ENCODE assay signal across 8 cellular contexts in genomic region chr19:38769635-38770211, GRCh38. TPM values are rescaled to one million over a fixed set of nuclear protein-coding genes. Genes with fewer than 3 reads are reported as not detected.
DNase-seq lines count a peak whose midpoint lies in the region; ATAC-seq and TF ChIP-seq lines count a peak whose summit lies in the region.

No MANE protein-coding gene starts in this region.

- H3K4me1 ChIP-seq in smooth muscle cell (ENCODE audit: low read depth) = no peaks in the 10 kb centered on the region

- H3F3A ChIP-seq in smooth muscle cell (ENCODE audit: low read depth) = no peaks in the 10 kb centered on the region

- peak; percentile 66 for ATAC-seq in HG02943 (IDR thresholded peaks at IDR 0.05; ENCODE audit: low read depth, unreplicated experiment)
- ATAC-seq in HG03469 (IDR thresholded peaks at IDR 0.05; ENCODE audit: unreplicated experiment) = no peak

- H3K79me2 ChIP-seq in smooth muscle cell (ENCODE audit: low read depth) = no peaks in the 10 kb centered on the region

- H2AFZ ChIP-seq in smooth muscle cell (ENCODE audit: low read depth) = peak overlapping the region; percentile 84

- H3K9me3 ChIP-seq in WERI-Rb-1 (ENCODE audit: severe bottlenecking) = no peaks in the 10 kb centered on the region
- no peaks in the 10 kb centered on the region for H3K9me3 ChIP-seq in smooth muscle cell (replicated peaks; ENCODE audit: low read depth)

- H4K20me1 ChIP-seq in smooth muscle cell (ENCODE audit: low read depth) = no peaks in the 10 kb centered on the region

- H3K4me2 ChIP-seq in smooth muscle cell = peak overlapping the region; percentile 77

- peak; percentile 88 for DNase-seq in GM06990 (ENCODE audit: extremely low read depth, insufficient read length)
- DNase-seq in WERI-Rb-1 = no peak
- peak; percentile 12 for DNase-seq in brain pericyte (ENCODE audit: low read depth, low spot score)
- DNase-seq in iPS-NIHi11 (ENCODE audit: low spot score) = peak; percentile 81
- peak; percentile 20 for DNase-seq in smooth muscle cell (lab: John Stamatoyannopoulos, UW; ENCODE audit: unreplicated experiment)
- DNase-seq in NCI-H345 treated with DMSO at 0.1 percent for 48 hours (lab: John Stamatoyannopoulos, UW; ENCODE audit: unreplicated experiment) = no peak

- H3K27me3 ChIP-seq in GM06990 (replicated peaks; ENCODE audit: control insufficient read depth, insufficient read depth, low read length) (no peaks in the 10 kb centered on the region), WERI-Rb-1 (ENCODE audit: insufficient read depth, low read depth, severe bottlenecking) (no peaks in the 10 kb centered on the region), smooth muscle cell (ENCODE audit: low read depth) (no peaks in the 10 kb centered on the region)

- H3K27ac ChIP-seq in WERI-Rb-1 = no peak overlapping the region
- H3K27ac ChIP-seq in smooth muscle cell (ENCODE audit: low read depth) = no peak overlapping the region

- no peaks in the 10 kb centered on the region for H3K36me3 ChIP-seq in GM06990 (ENCODE audit: control insufficient read depth, insufficient read depth, low read length)
- H3K36me3 ChIP-seq in WERI-Rb-1 = no peaks in the 10 kb centered on the region
- H3K36me3 ChIP-seq in smooth muscle cell (ENCODE audit: low read depth) = no peaks in the 10 kb centered on the region

- H3K9ac ChIP-seq in smooth muscle cell (ENCODE audit: low read depth) = no peak overlapping the region

- H3K4me3 ChIP-seq in GM06990 (replicated peaks; ENCODE audit: low read depth, low read length) = peak overlapping the region; percentile 39
- H3K4me3 ChIP-seq in WERI-Rb-1 (ENCODE audit: low read depth, low read length) = no peak overlapping the region
- no peak overlapping the region for H3K4me3 ChIP-seq in smooth muscle cell

- 28% methylated on average over 30 of the region's 42 CpGs for WGBS in smooth muscle cell (ENCODE audit: low lambda C conversion rate)

- TF ChIP-seq CTCF in GM06990 (IDR thresholded peaks at IDR 0.05; ENCODE audit: insufficient read depth, low read length, poor library complexity, severe bottlenecking) = peak; percentile 83
- peak; percentile 30; the same call in 1 of the 2 replicates for TF ChIP-seq CTCF in WERI-Rb-1 (IDR thresholded peaks at IDR 0.05; ENCODE audit: low read depth, low read length)
- TF ChIP-seq CTCF in smooth muscle cell (IDR thresholded peaks at IDR 0.05; ENCODE audit: borderline replicate concordance, insufficient read depth, poor library complexity, severe bottlenecking) = peak; percentile 78

RNA-seq across cellular contexts. Expression of gene LGALS7, which starts 3.6 kb away (rescaled TPM):
- not detected in 2 replicates for total RNA-seq in smooth muscle cell
- 3.4 TPM in 1 of 2 replicates, not detected in the other for polyA plus RNA-seq in smooth muscle cell

RNA-seq across cellular contexts. Expression of gene LGALS7B, which starts 19.3 kb away (rescaled TPM):
- 3.0 TPM in 1 of 2 replicates, not detected in the other for total RNA-seq in smooth muscle cell
- polyA plus RNA-seq in smooth muscle cell = 0.56 TPM in 1 of 2 replicates, not detected in the other

RNA-seq across cellular contexts. Expression of gene CAPN12, which starts 25.4 kb away (rescaled TPM):
- 3.2 and 5.5 TPM in 2 replicates for total RNA-seq in smooth muscle cell
- polyA plus RNA-seq in smooth muscle cell = 1.4 and 6.5 TPM in 2 replicates

RNA-seq across cellular contexts. Expression of gene LGALS4, which starts 43.0 kb away (rescaled TPM):
- total RNA-seq in smooth muscle cell = not detected in 2 replicates
- 1.3 and 2.4 TPM in 2 replicates for polyA plus RNA-seq in smooth muscle cell

Comparison
In these comparisons a context has a peak if more than half of its experiments do, and no peak if none do; other contexts are left out.
1. DNase-seq: peak in GM06990 (single experiment), brain pericyte (single experiment), iPS-NIHi11 (single experiment) and smooth muscle cell (single experiment); none in WERI-Rb-1 (single experiment) and NCI-H345 treated with DMSO at 0.1 percent for 48 hours (single experiment).
2. CTCF ChIP-seq: peak in every context shown above with its lines; median percentile 83 in GM06990; 78 in smooth muscle cell; 30 in WERI-Rb-1.